In the genomic region with DNA sequence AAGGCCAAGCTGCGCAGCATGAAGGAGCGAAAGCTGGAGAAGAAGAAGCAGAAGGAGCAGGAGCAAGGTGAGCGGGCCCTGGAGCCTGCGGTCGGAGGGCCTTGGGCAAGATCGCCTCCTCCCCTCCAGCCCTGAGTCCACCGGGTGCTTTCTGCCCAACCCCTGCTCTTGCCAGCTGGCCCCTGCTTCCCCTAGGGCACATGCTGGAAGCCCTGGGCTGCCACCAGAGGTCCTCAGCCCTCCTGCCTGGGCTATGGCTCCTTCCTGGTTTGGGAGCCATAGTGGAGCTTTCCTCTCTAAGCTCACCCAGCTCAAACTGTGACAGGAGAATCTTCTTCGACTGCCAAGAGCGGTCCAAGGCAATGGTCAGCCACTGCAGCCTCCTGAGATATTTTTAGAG, we compare ENCODE assay signal across 1 cellular context.
TF ChIP-seq lines count a peak whose summit lies in the region.

No MANE protein-coding gene starts in this region.

TF ChIP-seq in HepG2, 621 proteins besides CTCF, POLR2A, EP300 and RAD21 (continued from another document):
- TF ChIP-seq, protein P1, sequence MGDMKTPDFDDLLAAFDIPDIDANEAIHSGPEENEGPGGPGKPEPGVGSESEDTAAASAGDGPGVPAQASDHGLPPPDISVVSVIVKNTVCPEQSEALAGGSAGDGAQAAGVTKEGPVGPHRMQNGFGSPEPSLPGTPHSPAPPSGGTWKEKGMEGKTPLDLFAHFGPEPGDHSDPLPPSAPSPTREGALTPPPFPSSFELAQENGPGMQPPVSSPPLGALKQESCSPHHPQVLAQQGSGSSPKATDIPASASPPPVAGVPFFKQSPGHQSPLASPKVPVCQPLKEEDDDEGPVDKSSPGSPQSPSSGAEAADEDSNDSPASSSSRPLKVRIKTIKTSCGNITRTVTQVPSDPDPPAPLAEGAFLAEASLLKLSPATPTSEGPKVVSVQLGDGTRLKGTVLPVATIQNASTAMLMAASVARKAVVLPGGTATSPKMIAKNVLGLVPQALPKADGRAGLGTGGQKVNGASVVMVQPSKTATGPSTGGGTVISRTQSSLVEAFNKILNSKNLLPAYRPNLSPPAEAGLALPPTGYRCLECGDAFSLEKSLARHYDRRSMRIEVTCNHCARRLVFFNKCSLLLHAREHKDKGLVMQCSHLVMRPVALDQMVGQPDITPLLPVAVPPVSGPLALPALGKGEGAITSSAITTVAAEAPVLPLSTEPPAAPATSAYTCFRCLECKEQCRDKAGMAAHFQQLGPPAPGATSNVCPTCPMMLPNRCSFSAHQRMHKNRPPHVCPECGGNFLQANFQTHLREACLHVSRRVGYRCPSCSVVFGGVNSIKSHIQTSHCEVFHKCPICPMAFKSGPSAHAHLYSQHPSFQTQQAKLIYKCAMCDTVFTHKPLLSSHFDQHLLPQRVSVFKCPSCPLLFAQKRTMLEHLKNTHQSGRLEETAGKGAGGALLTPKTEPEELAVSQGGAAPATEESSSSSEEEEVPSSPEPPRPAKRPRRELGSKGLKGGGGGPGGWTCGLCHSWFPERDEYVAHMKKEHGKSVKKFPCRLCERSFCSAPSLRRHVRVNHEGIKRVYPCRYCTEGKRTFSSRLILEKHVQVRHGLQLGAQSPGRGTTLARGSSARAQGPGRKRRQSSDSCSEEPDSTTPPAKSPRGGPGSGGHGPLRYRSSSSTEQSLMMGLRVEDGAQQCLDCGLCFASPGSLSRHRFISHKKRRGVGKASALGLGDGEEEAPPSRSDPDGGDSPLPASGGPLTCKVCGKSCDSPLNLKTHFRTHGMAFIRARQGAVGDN (CRISPR knock-in tag; IDR thresholded peaks at IDR 0.05): peak; percentile 17; the same call in 1 of the 2 replicates
